Comparison of ENCODE assay signal across 17 cellular contexts in genomic region chr14:103685276-103686211, GRCh38.
"Had no signal": no experiment of that assay in that cellular context is flagged by ENCODE, and none has a peak within 500 bp of the region (broad histone marks: within the 10 kb centered on the region; RNA-seq: fewer than 3 reads in every experiment).

No MANE protein-coding gene starts in this region.

- H3K9me3 ChIP-seq: heart left ventricle, ovary, upper lobe of left lung had no signal

- H3K4me3 ChIP-seq: heart left ventricle, ovary, skin epidermis, upper lobe of left lung had no signal

- H3K27ac Mint-ChIP-seq: activated B cell treated with CpG ODN at 0.5 μM for 24 hours; activated CD4-positive, alpha-beta T cell treated with anti-CD3 and anti-CD28 coated beads, Interleukin-2, amount 10 ng/mL, durations not matched to agents 7 days and 5 days; memory B cell; natural killer cell treated with Interleukin-12 subunit alpha and Interleukin-12 subunit beta and Interleukin-15 and Interleukin-18, amount 100 ng/mL, for 72 hours; T-helper 17 cell had no signal

- H3K4me1 ChIP-seq: foreskin keratinocyte had no signal

- H3K4me3 Mint-ChIP-seq: activated B cell treated with CpG ODN at 0.5 μM for 24 hours; activated CD4-positive, alpha-beta T cell treated with anti-CD3 and anti-CD28 coated beads, Interleukin-2, amount 10 ng/mL, durations not matched to agents 7 days and 5 days; memory B cell; natural killer cell treated with Interleukin-12 subunit alpha and Interleukin-12 subunit beta and Interleukin-15 and Interleukin-18, amount 100 ng/mL, for 72 hours; T-helper 17 cell had no signal

- H3K36me3 ChIP-seq: ovary had no signal

- ATAC-seq: activated naive CD4-positive, alpha-beta T cell treated with anti-CD3 and anti-CD28 coated beads, Interleukin-2, amount 50 U/mL, for 72 hours; foreskin keratinocyte; left lobe of liver; natural killer cell treated with Interleukin-12 subunit alpha and Interleukin-12 subunit beta and Interleukin-15 and Interleukin-18, amount 100 ng/mL, for 72 hours; T-helper 17 cell had no signal

- H3K27ac ChIP-seq: foreskin keratinocyte, heart left ventricle, ovary, skin epidermis, upper lobe of left lung had no signal

- H3K27me3 Mint-ChIP-seq: activated B cell treated with CpG ODN at 0.5 μM for 24 hours; activated CD4-positive, alpha-beta T cell treated with anti-CD3 and anti-CD28 coated beads, Interleukin-2, amount 10 ng/mL, durations not matched to agents 7 days and 5 days; memory B cell; natural killer cell treated with Interleukin-12 subunit alpha and Interleukin-12 subunit beta and Interleukin-15 and Interleukin-18, amount 100 ng/mL, for 72 hours; T-helper 17 cell had no signal

- H3K9me3 Mint-ChIP-seq: activated B cell treated with CpG ODN at 0.5 μM for 24 hours; activated CD4-positive, alpha-beta T cell treated with anti-CD3 and anti-CD28 coated beads, Interleukin-2, amount 10 ng/mL, durations not matched to agents 7 days and 5 days; activated naive CD4-positive, alpha-beta T cell treated with anti-CD3 and anti-CD28 coated beads, Interleukin-2, amount 50 U/mL, for 72 hours; memory B cell; natural killer cell treated with Interleukin-12 subunit alpha and Interleukin-12 subunit beta and Interleukin-15 and Interleukin-18, amount 100 ng/mL, for 72 hours had no signal

- DNase-seq: activated B cell treated with CpG ODN at 0.5 μM for 24 hours; activated CD4-positive, alpha-beta T cell treated with anti-CD3 and anti-CD28 coated beads, Interleukin-2, amount 10 ng/mL, durations not matched to agents 7 days and 5 days; activated CD8-positive, alpha-beta memory T cell treated with anti-CD3 and anti-CD28 coated beads for 24 hours; activated T-cell treated with anti-CD3 and anti-CD28 coated beads for 4 hours; amniotic stem cell; brain microvascular endothelial cell; foreskin keratinocyte; heart left ventricle; retina; T-helper 17 cell; upper lobe of left lung had no signal

- H3K27me3 ChIP-seq: brain microvascular endothelial cell, foreskin keratinocyte, heart left ventricle, ovary, upper lobe of left lung had no signal
